In the genomic region with DNA sequence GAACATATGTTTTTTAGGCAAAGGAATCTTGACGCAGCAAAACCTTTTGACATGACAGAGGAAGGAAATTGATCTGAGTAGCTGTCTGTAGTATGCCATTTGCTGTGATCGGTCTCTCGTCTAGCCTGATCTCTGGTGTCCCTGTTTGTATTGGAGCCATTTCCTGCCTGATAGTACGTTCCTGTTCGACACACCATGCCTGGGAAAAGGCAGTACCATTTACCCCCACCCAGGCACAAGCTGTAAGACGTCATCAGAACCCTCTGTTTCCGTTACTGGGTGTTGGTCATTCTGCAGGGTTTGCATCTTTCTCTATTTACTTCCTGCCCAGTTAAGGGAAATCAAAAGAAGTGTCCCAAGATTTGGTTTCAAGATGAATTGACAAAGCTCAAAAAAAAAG, we compare ENCODE assay signal across 1 cellular context.
TF ChIP-seq lines count a peak whose summit lies in the region.

No MANE protein-coding gene starts in this region.

TF ChIP-seq in IMR-90, 13 proteins besides CTCF, POLR2A, EP300 and RAD21 (continued from another document):
- TF ChIP-seq FOS (IDR thresholded peaks at IDR 0.05; ENCODE audit: low read depth, low read length) = no peak
- no peak for TF ChIP-seq BHLHE40 (IDR thresholded peaks at IDR 0.05; ENCODE audit: low read depth, low read length)
- TF ChIP-seq CHD1 (IDR thresholded peaks at IDR 0.05; ENCODE audit: low read depth, low read length) = no peak
- no peak for TF ChIP-seq RFX5 (IDR thresholded peaks at IDR 0.05; ENCODE audit: low read depth, low read length)
- TF ChIP-seq MXI1 (IDR thresholded peaks at IDR 0.05; ENCODE audit: borderline replicate concordance, low read depth, low read length) = no peak
- TF ChIP-seq, protein P1, sequence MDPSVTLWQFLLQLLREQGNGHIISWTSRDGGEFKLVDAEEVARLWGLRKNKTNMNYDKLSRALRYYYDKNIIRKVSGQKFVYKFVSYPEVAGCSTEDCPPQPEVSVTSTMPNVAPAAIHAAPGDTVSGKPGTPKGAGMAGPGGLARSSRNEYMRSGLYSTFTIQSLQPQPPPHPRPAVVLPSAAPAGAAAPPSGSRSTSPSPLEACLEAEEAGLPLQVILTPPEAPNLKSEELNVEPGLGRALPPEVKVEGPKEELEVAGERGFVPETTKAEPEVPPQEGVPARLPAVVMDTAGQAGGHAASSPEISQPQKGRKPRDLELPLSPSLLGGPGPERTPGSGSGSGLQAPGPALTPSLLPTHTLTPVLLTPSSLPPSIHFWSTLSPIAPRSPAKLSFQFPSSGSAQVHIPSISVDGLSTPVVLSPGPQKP (IDR thresholded peaks at IDR 0.05; ENCODE audit: borderline replicate concordance, low read depth, low read length) = no peak
- TF ChIP-seq, protein P2, sequence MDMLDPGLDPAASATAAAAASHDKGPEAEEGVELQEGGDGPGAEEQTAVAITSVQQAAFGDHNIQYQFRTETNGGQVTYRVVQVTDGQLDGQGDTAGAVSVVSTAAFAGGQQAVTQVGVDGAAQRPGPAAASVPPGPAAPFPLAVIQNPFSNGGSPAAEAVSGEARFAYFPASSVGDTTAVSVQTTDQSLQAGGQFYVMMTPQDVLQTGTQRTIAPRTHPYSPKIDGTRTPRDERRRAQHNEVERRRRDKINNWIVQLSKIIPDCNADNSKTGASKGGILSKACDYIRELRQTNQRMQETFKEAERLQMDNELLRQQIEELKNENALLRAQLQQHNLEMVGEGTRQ (IDR thresholded peaks at IDR 0.05; ENCODE audit: low read depth, low read length) = no peak
- TF ChIP-seq MAZ (IDR thresholded peaks at IDR 0.05; ENCODE audit: borderline replicate concordance, low read depth, low read length) = no peak
- no peak for TF ChIP-seq MAFK (IDR thresholded peaks at IDR 0.05; ENCODE audit: low read depth, low read length)
